ENCODE assay signal across 25 cellular contexts in the genomic region with DNA sequence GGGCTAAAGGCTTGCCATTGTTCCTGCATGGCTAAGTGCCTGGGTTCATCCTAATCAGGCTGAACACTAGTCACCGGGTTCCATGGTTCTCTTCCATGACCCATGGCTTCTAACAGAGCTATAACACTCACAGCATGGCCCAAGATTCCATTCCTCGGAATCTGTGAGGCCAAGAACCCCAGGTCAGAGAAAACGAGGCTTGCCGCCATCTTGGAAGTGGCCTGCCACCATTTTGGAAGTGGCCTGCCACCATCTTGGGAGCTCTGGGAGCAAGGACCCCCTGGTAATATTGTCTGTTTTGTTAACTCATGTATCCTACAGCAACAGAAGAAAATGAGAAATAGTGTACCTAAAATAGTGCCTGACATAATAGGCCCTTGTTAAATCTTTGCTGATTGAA.
"Had no signal": no experiment of that assay in that cellular context is flagged by ENCODE, and none has a peak within 500 bp of the region (broad histone marks: within the 10 kb centered on the region; RNA-seq: fewer than 3 reads in every experiment).

No MANE protein-coding gene starts in this region.

- H3K4me1 Mint-ChIP-seq: immature natural killer cell, mesothelial cell of epicardium had no signal

- ATAC-seq: foreskin keratinocyte, gastroesophageal sphincter, heart left ventricle, left colon, left lobe of liver, left ventricle myocardium superior, lower lobe of right lung, mucosa of descending colon had no signal

- H2AFZ ChIP-seq: hepatocyte had no signal

- H3K36me3 Mint-ChIP-seq: immature natural killer cell had no signal

- H3K4me2 ChIP-seq: hepatocyte had no signal

- H3K27me3 ChIP-seq: esophagus muscularis mucosa, foreskin keratinocyte, gastroesophageal sphincter, hepatocyte had no signal

- H3K27ac Mint-ChIP-seq: immature natural killer cell, mesothelial cell of epicardium had no signal

- H3K4me3 Mint-ChIP-seq: immature natural killer cell, mesothelial cell of epicardium had no signal

- H3K36me3 ChIP-seq: esophagus muscularis mucosa, gastroesophageal sphincter, heart left ventricle, lower lobe of right lung had no signal

- FAIRE-seq: colon, endothelial cell of umbilical vein, frontal cortex, kidney had no signal

- H3K4me1 ChIP-seq: esophagus muscularis mucosa, foreskin keratinocyte, gastroesophageal sphincter, heart left ventricle, lower lobe of right lung had no signal

- H3K27ac ChIP-seq: coronary artery, dorsolateral prefrontal cortex, esophagus muscularis mucosa, foreskin keratinocyte, gastroesophageal sphincter, heart left ventricle, hepatocyte, lower lobe of right lung had no signal

- H3K79me2 ChIP-seq: hepatocyte had no signal

- H3K4me3 ChIP-seq: coronary artery, dorsolateral prefrontal cortex, esophagus muscularis mucosa, gastroesophageal sphincter, heart left ventricle, hepatocyte, lower lobe of right lung, mucosa of descending colon had no signal

- DNase-seq: dermis blood vessel endothelial cell; dorsolateral prefrontal cortex; effector CD4-positive, alpha-beta T cell; effector memory CD4-positive, alpha-beta T cell; foreskin keratinocyte; heart left ventricle; hypothalamus; immature natural killer cell; islet precursor cell; kidney; kidney glomerular epithelial cell; left colon; left ventricle myocardium superior; lower lobe of right lung; mesenchymal stem cell; mucosa of descending colon had no signal
